Comparison of ENCODE assay signal across 18 cellular contexts in genomic region chr6:100230115-100230975, GRCh38.
DNase-seq lines count a peak whose midpoint lies in the region; ATAC-seq and TF ChIP-seq lines count a peak whose summit lies in the region.
"Had no signal": no experiment of that assay in that cellular context is flagged by ENCODE, and none has a peak within 500 bp of the region (broad histone marks: within the 10 kb centered on the region; RNA-seq: fewer than 3 reads in every experiment).

No MANE protein-coding gene starts in this region.

- in situ Hi-C loops in IMR-90 (cut with MboI; ENCODE audit: low sequenced_read_pairs), result no loop called here

- H3K4me1 ChIP-seq in IMR-90 (ENCODE audit: control insufficient read depth, insufficient read depth, low read length) (peaks cover 2% of the 10 kb centered on the region; the same call in 1 of the 2 replicates), neural progenitor cell (peaks cover 24% of the 10 kb centered on the region)
- H3K4me1 ChIP-seq: testis had no signal

- no peak overlapping the region for H3K14ac ChIP-seq in IMR-90 (replicated peaks; ENCODE audit: low read depth, low read length)

- H3K79me2 ChIP-seq in neural progenitor cell (ENCODE audit: low read depth), result no peaks in the 10 kb centered on the region

- no peak overlapping the region for H2BK15ac ChIP-seq in IMR-90 (ENCODE audit: low read depth, low read length)

- H4K5ac ChIP-seq in IMR-90 (ENCODE audit: low read depth, low read length), result no peak overlapping the region

- H3K4me3 Mint-ChIP-seq in activated T-helper 2 cell treated with anti-CD3 and anti-CD28 coated beads, Interferon-gamma antibody, Interleukin-2, Interleukin-4, amounts not matched to agents 10 μg/mL and 5 μg/mL and 100 μg/mL, durations not matched to agents 14 hours and 24 hours and 36 hours (ENCODE audit: low read depth), result peak overlapping the region; percentile 18
- H3K4me3 Mint-ChIP-seq in neural progenitor cell, result peak overlapping the region; percentile 19

- no peaks in the 10 kb centered on the region for H3K27me3 ChIP-seq in IMR-90 (ENCODE audit: control insufficient read depth, insufficient read depth, low read length)
- peaks cover 12% of the 10 kb centered on the region for H3K27me3 ChIP-seq in neural progenitor cell
- H3K27me3 ChIP-seq: testis had no signal

- no peak overlapping the region for H2BK20ac ChIP-seq in IMR-90 (ENCODE audit: low read depth, low read length)

- no peak for TF ChIP-seq CTCF in IMR-90 (conservative IDR thresholded peaks at IDR 0.05; ENCODE audit: low read depth, low read length)
- no peak for TF ChIP-seq CTCF in neural progenitor cell (IDR thresholded peaks at IDR 0.05)

- H3K4me1 Mint-ChIP-seq in activated T-helper 2 cell treated with anti-CD3 and anti-CD28 coated beads, Interferon-gamma antibody, Interleukin-2, Interleukin-4, amounts not matched to agents 10 μg/mL and 5 μg/mL and 100 μg/mL, durations not matched to agents 14 hours and 24 hours and 36 hours (ENCODE audit: low read depth), result peaks cover 31% of the 10 kb centered on the region
- H3K4me1 Mint-ChIP-seq in neural progenitor cell, result peaks cover 35% of the 10 kb centered on the region

- no peak overlapping the region for H2AK5ac ChIP-seq in IMR-90 (ENCODE audit: low read depth, low read length)

- H3K9me3 ChIP-seq in IMR-90 (ENCODE audit: control insufficient read depth, insufficient read depth, low read length) (no peaks in the 10 kb centered on the region), neural progenitor cell (ENCODE audit: low read depth) (no peaks in the 10 kb centered on the region)
- H3K9me3 ChIP-seq: testis had no signal

- H3K27ac ChIP-seq in IMR-90 (ENCODE audit: insufficient read depth, low read length) (no peak overlapping the region), neural progenitor cell (no peak overlapping the region)
- H3K27ac ChIP-seq: testis had no signal

- 0 out of 2 replicates have a peak overlapping the region, but pooled peaks have one; percentile 1 for H3K23ac ChIP-seq in IMR-90 (ENCODE audit: low read depth, low read length)

- no peaks in the 10 kb centered on the region for H3K9me1 ChIP-seq in IMR-90 (ENCODE audit: insufficient read depth, low read length)

- H3K9ac ChIP-seq in IMR-90 (ENCODE audit: low read depth, low read length), result no peak overlapping the region
- no peak overlapping the region for H3K9ac ChIP-seq in neural progenitor cell

- dilution Hi-C loops in IMR-90 (cut with HindIII; ENCODE audit: low sequenced_read_pairs, unreplicated experiment), result no loop called here

- no peak overlapping the region for H2BK120ac ChIP-seq in IMR-90 (ENCODE audit: low read depth, low read length)

- DNase-seq in EH (ENCODE audit: low read depth) (peak; percentile 28), IMR-90 (no peak), neural progenitor cell (ENCODE audit: low spot score) (no peak), RKO (ENCODE audit: low spot score) (no peak), middle frontal gyrus (ENCODE audit: extremely low spot score, low spot score) (no peak)
- DNase-seq in activated T-helper 2 cell treated with anti-CD3 and anti-CD28 coated beads, Interferon-gamma antibody, Interleukin-2, Interleukin-4, amounts not matched to agents 10 μg/mL and 5 μg/mL and 100 μg/mL, durations not matched to agents 14 hours and 24 hours and 36 hours (ENCODE audit: low spot score), result no peak
- DNase-seq: activated CD4-positive, alpha-beta T cell treated with anti-CD3 and anti-CD28 coated beads for 4 hours; activated T-cell treated with anti-CD3 and anti-CD28 coated beads, Interleukin-2, amount 50 U/mL, for 1 hour; C1 segment of cervical spinal cord; caudate nucleus; effector CD8-positive, alpha-beta T cell; GOT3; hypothalamus; left colon; RPMI8226; testis had no signal

- no peak overlapping the region for H3K4ac ChIP-seq in IMR-90 (ENCODE audit: low read depth, low read length)

- no peaks in the 10 kb centered on the region for H3K79me1 ChIP-seq in IMR-90 (ENCODE audit: low read depth in 1 of 2, low read length in 2 of 2)

- CTCF ChIA-PET in IMR-90 (lab: Yijun Ruan, JAX), result interaction anchor here (0.5 to 2.1 kb wide), 4 partner anchors 36 to 63 kb away, joined by 3 to 6 read pairs (median 4); no protein-coding TSS in a partner anchor

- POLR2A ChIA-PET in IMR-90 (lab: Charles Lee; ENCODE audit: unreplicated experiment), result no interaction called here

- H3K27me3 Mint-ChIP-seq in activated T-helper 2 cell treated with anti-CD3 and anti-CD28 coated beads, Interferon-gamma antibody, Interleukin-2, Interleukin-4, amounts not matched to agents 10 μg/mL and 5 μg/mL and 100 μg/mL, durations not matched to agents 14 hours and 24 hours and 36 hours (ENCODE audit: low read depth), result peaks cover 6% of the 10 kb centered on the region
- peaks cover 8% of the 10 kb centered on the region for H3K27me3 Mint-ChIP-seq in neural progenitor cell (ENCODE audit: insufficient read depth, low read depth)

- H2AFZ ChIP-seq in IMR-90 (replicated peaks; ENCODE audit: low read length, poor library complexity) (no peak overlapping the region), neural progenitor cell (replicated peaks) (no peak overlapping the region)

- H2BK5ac ChIP-seq in IMR-90 (ENCODE audit: low read depth, low read length, poor library complexity, severe bottlenecking), result no peak overlapping the region

- H2AK9ac ChIP-seq in IMR-90 (replicated peaks; ENCODE audit: low read depth, low read length, poor library complexity), result no peak overlapping the region

- TF ChIP-seq RAD21 in IMR-90 (IDR thresholded peaks at IDR 0.05; ENCODE audit: low read length), result no peak

- H4K91ac ChIP-seq in IMR-90 (ENCODE audit: insufficient read depth, low read depth, low read length), result no peak overlapping the region

- no peak overlapping the region for H4K8ac ChIP-seq in IMR-90 (ENCODE audit: low read depth in 2 of 2, low read length in 2 of 2)

- H3K9me3 Mint-ChIP-seq in activated T-helper 2 cell treated with anti-CD3 and anti-CD28 coated beads, Interferon-gamma antibody, Interleukin-2, Interleukin-4, amounts not matched to agents 10 μg/mL and 5 μg/mL and 100 μg/mL, durations not matched to agents 14 hours and 24 hours and 36 hours, result no peaks in the 10 kb centered on the region
- no peaks in the 10 kb centered on the region for H3K9me3 Mint-ChIP-seq in neural progenitor cell

- no TSS peak for BruUV-seq in IMR-90 (replicated peaks; lab: Mats Ljungman, UMichigan)

- no peaks in the 10 kb centered on the region for H4K20me1 ChIP-seq in IMR-90 (ENCODE audit: insufficient read depth, low read length)
- H4K20me1 ChIP-seq in neural progenitor cell (ENCODE audit: low read depth), result no peaks in the 10 kb centered on the region

- WGBS in IMR-90 (ENCODE audit: extremely low coverage in 2 of 2, insufficient read length in 1 of 2), 2 experiments, result no CpG with 5 or more reads among the region's 6 CpGs

- no peaks in the 10 kb centered on the region for H3K36me3 Mint-ChIP-seq in activated T-helper 2 cell treated with anti-CD3 and anti-CD28 coated beads, Interferon-gamma antibody, Interleukin-2, Interleukin-4, amounts not matched to agents 10 μg/mL and 5 μg/mL and 100 μg/mL, durations not matched to agents 14 hours and 24 hours and 36 hours (ENCODE audit: low read depth)
- H3K36me3 Mint-ChIP-seq in neural progenitor cell, result no peaks in the 10 kb centered on the region

- no peak overlapping the region for H3K4me3 ChIP-seq in IMR-90 (ENCODE audit: insufficient read depth, low read depth, low read length)
- H3K4me3 ChIP-seq in neural progenitor cell, result no peak overlapping the region
- H3K4me3 ChIP-seq: testis had no signal

- H3F3A ChIP-seq in neural progenitor cell (ENCODE audit: low read depth), result peaks cover 18% of the 10 kb centered on the region

- no peak for TF ChIP-seq POLR2A in IMR-90 (IDR thresholded peaks at IDR 0.05; ENCODE audit: low read depth, low read length)

- H3K18ac ChIP-seq in IMR-90 (ENCODE audit: low read depth, low read length), result no peak overlapping the region

- no peak overlapping the region for H3K56ac ChIP-seq in IMR-90 (ENCODE audit: extremely low read depth, insufficient read depth, low read length)

- no peak overlapping the region for H3K4me2 ChIP-seq in IMR-90 (ENCODE audit: low read depth, low read length)
- H3K4me2 ChIP-seq in neural progenitor cell, result peak overlapping the region; percentile 83

- no peak for ATAC-seq in IMR-90 (ENCODE audit: low read depth)
- ATAC-seq in GM21390 (IDR thresholded peaks at IDR 0.05; ENCODE audit: unreplicated experiment), result no peak
- no peak for ATAC-seq in GM18909 (IDR thresholded peaks at IDR 0.05; ENCODE audit: poor library complexity, unreplicated experiment)
- ATAC-seq: left colon had no signal

- H3K36me3 ChIP-seq in IMR-90 (ENCODE audit: control insufficient read depth, insufficient read depth, low read length), result no peaks in the 10 kb centered on the region
- H3K36me3 ChIP-seq in neural progenitor cell, result no peaks in the 10 kb centered on the region

- intact Hi-C loops in IMR-90 (cut with micrococcal nuclease), result loop anchor here (10.0 kb wide), 1 partner anchor 116 kb away; no protein-coding TSS in a partner anchor
- intact Hi-C loops in activated T-helper 2 cell treated with anti-CD3 and anti-CD28 coated beads, Interferon-gamma antibody, Interleukin-2, Interleukin-4, amounts not matched to agents 10 μg/mL and 5 μg/mL and 100 μg/mL, durations not matched to agents 14 hours and 24 hours and 36 hours (cut with micrococcal nuclease), result loop anchor here (2.0 kb wide), 3 partner anchors 28 to 116 kb away; no protein-coding TSS in a partner anchor

- peak overlapping the region; percentile 82 for H3K27ac Mint-ChIP-seq in activated T-helper 2 cell treated with anti-CD3 and anti-CD28 coated beads, Interferon-gamma antibody, Interleukin-2, Interleukin-4, amounts not matched to agents 10 μg/mL and 5 μg/mL and 100 μg/mL, durations not matched to agents 14 hours and 24 hours and 36 hours
- no peak overlapping the region for H3K27ac Mint-ChIP-seq in neural progenitor cell

TF ChIP-seq in IMR-90, 13 proteins besides CTCF, POLR2A, EP300 and RAD21 (continues in another document):
- no peak for TF ChIP-seq RCOR1 (IDR thresholded peaks at IDR 0.05; ENCODE audit: insufficient replicate concordance, low read length)
- TF ChIP-seq NFE2L2 (IDR thresholded peaks at IDR 0.05; ENCODE audit: low read depth, low read length), result no peak
- TF ChIP-seq MXI1 (IDR thresholded peaks at IDR 0.05; ENCODE audit: borderline replicate concordance, low read depth, low read length), result no peak
- TF ChIP-seq MAZ (IDR thresholded peaks at IDR 0.05; ENCODE audit: borderline replicate concordance, low read depth, low read length), result no peak
- no peak for TF ChIP-seq CEBPB (IDR thresholded peaks at IDR 0.05; ENCODE audit: low read depth, low read length)
- TF ChIP-seq BHLHE40 (IDR thresholded peaks at IDR 0.05; ENCODE audit: low read depth, low read length), result no peak
- TF ChIP-seq, protein P1, sequence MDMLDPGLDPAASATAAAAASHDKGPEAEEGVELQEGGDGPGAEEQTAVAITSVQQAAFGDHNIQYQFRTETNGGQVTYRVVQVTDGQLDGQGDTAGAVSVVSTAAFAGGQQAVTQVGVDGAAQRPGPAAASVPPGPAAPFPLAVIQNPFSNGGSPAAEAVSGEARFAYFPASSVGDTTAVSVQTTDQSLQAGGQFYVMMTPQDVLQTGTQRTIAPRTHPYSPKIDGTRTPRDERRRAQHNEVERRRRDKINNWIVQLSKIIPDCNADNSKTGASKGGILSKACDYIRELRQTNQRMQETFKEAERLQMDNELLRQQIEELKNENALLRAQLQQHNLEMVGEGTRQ (IDR thresholded peaks at IDR 0.05; ENCODE audit: low read depth, low read length), result no peak
- TF ChIP-seq SMC3 (IDR thresholded peaks at IDR 0.05; ENCODE audit: low read depth, low read length), result no peak
